In the genomic region with DNA sequence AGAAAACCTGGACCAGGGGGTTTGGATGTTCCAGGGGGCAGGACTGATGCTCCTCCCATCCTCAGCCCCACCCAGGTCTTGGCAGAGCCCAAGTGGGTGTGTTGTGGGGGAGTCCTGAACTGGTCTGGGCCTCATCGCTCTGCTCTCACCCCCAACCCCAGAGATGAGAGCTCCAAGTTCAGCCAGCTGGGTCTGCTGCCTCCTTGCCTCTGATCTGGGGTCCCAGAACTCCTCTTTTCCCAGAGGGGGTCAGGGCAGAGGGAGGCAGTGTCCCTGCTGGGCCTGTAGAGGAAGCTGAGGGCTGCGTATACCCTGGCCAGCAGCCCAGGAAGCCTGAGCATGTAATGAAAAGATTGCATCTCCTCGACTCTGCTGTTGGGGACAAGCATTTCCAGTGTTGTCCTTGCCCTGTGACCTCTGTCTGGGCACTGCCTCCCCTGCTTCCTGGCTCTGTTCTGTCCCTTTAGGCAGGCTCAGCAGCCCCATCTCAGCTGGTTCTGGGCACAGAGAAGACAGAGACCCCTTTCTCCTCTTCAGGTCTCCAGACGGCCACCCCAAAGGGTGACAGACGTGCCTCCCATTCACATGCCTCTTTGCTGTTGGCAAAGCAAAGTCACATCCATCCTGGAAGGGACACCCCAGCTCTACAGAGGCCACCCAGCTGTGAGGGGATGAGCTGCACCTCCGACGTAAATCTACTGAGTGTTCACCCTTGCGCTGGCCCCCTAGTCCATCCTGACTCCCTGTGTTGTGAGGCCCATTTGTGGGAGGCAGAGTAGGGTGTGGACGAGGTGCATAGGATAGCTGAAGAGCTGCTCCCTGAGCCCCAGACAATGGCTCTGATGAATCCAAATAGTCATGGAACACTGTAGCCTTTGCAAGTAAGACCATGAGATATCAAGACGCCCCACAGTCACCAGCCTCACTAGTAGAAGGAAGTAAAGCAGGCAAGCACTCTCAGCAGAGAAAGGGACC, we compare ENCODE assay signal across 1 cellular context.
A peak's percentile ranks its signal among the peaks of the same experiment; 100 is the strongest.
TF ChIP-seq lines count a peak whose summit lies in the region.

No MANE protein-coding gene starts in this region.

TF ChIP-seq in K562, 482 proteins besides CTCF, POLR2A, EP300 and RAD21 (continued from another document and continues in another):
- TF ChIP-seq, protein P1, sequence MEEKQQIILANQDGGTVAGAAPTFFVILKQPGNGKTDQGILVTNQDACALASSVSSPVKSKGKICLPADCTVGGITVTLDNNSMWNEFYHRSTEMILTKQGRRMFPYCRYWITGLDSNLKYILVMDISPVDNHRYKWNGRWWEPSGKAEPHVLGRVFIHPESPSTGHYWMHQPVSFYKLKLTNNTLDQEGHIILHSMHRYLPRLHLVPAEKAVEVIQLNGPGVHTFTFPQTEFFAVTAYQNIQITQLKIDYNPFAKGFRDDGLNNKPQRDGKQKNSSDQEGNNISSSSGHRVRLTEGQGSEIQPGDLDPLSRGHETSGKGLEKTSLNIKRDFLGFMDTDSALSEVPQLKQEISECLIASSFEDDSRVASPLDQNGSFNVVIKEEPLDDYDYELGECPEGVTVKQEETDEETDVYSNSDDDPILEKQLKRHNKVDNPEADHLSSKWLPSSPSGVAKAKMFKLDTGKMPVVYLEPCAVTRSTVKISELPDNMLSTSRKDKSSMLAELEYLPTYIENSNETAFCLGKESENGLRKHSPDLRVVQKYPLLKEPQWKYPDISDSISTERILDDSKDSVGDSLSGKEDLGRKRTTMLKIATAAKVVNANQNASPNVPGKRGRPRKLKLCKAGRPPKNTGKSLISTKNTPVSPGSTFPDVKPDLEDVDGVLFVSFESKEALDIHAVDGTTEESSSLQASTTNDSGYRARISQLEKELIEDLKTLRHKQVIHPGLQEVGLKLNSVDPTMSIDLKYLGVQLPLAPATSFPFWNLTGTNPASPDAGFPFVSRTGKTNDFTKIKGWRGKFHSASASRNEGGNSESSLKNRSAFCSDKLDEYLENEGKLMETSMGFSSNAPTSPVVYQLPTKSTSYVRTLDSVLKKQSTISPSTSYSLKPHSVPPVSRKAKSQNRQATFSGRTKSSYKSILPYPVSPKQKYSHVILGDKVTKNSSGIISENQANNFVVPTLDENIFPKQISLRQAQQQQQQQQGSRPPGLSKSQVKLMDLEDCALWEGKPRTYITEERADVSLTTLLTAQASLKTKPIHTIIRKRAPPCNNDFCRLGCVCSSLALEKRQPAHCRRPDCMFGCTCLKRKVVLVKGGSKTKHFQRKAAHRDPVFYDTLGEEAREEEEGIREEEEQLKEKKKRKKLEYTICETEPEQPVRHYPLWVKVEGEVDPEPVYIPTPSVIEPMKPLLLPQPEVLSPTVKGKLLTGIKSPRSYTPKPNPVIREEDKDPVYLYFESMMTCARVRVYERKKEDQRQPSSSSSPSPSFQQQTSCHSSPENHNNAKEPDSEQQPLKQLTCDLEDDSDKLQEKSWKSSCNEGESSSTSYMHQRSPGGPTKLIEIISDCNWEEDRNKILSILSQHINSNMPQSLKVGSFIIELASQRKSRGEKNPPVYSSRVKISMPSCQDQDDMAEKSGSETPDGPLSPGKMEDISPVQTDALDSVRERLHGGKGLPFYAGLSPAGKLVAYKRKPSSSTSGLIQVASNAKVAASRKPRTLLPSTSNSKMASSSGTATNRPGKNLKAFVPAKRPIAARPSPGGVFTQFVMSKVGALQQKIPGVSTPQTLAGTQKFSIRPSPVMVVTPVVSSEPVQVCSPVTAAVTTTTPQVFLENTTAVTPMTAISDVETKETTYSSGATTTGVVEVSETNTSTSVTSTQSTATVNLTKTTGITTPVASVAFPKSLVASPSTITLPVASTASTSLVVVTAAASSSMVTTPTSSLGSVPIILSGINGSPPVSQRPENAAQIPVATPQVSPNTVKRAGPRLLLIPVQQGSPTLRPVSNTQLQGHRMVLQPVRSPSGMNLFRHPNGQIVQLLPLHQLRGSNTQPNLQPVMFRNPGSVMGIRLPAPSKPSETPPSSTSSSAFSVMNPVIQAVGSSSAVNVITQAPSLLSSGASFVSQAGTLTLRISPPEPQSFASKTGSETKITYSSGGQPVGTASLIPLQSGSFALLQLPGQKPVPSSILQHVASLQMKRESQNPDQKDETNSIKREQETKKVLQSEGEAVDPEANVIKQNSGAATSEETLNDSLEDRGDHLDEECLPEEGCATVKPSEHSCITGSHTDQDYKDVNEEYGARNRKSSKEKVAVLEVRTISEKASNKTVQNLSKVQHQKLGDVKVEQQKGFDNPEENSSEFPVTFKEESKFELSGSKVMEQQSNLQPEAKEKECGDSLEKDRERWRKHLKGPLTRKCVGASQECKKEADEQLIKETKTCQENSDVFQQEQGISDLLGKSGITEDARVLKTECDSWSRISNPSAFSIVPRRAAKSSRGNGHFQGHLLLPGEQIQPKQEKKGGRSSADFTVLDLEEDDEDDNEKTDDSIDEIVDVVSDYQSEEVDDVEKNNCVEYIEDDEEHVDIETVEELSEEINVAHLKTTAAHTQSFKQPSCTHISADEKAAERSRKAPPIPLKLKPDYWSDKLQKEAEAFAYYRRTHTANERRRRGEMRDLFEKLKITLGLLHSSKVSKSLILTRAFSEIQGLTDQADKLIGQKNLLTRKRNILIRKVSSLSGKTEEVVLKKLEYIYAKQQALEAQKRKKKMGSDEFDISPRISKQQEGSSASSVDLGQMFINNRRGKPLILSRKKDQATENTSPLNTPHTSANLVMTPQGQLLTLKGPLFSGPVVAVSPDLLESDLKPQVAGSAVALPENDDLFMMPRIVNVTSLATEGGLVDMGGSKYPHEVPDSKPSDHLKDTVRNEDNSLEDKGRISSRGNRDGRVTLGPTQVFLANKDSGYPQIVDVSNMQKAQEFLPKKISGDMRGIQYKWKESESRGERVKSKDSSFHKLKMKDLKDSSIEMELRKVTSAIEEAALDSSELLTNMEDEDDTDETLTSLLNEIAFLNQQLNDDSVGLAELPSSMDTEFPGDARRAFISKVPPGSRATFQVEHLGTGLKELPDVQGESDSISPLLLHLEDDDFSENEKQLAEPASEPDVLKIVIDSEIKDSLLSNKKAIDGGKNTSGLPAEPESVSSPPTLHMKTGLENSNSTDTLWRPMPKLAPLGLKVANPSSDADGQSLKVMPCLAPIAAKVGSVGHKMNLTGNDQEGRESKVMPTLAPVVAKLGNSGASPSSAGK (IDR thresholded peaks at IDR 0.05): no peak
- no peak for TF ChIP-seq NR3C1 (CRISPR knock-in tag; IDR thresholded peaks at IDR 0.05)
- TF ChIP-seq ZBTB11 (CRISPR knock-in tag; IDR thresholded peaks at IDR 0.05): peak in 1 of 3 experiments; percentile 53; a peak in 2 of 6 replicates
- no peak for TF ChIP-seq NR2C2 (CRISPR knock-in tag; IDR thresholded peaks at IDR 0.05)
- peak; percentile 94 for TF ChIP-seq NR2C2 (tag; IDR thresholded peaks at IDR 0.05)
- TF ChIP-seq ZNF76 (CRISPR knock-in tag; IDR thresholded peaks at IDR 0.05; ENCODE audit: borderline replicate concordance): peak; percentile 77; the same call in 1 of the 2 replicates
- peak; percentile 80 for TF ChIP-seq TCF7L2 (IDR thresholded peaks at IDR 0.05; ENCODE audit: low read depth, low read length)
- no peak for TF ChIP-seq TAF9B (IDR thresholded peaks at IDR 0.05; ENCODE audit: partially characterized antibody)
- TF ChIP-seq SAFB (IDR thresholded peaks at IDR 0.05; ENCODE audit: borderline replicate concordance, low read depth, low read length): no peak
- TF ChIP-seq KAT2B (IDR thresholded peaks at IDR 0.05; ENCODE audit: low read depth, low read length): no peak
- no peak for TF ChIP-seq XRCC5 (IDR thresholded peaks at IDR 0.05; ENCODE audit: low read depth, low read length)
- TF ChIP-seq ZBTB43 (CRISPR knock-in tag; IDR thresholded peaks at IDR 0.05): no peak
- TF ChIP-seq SNIP1 (IDR thresholded peaks at IDR 0.05; ENCODE audit: low read depth): no peak
- peak; percentile 75 for TF ChIP-seq CTBP1 (IDR thresholded peaks at IDR 0.05; ENCODE audit: borderline replicate concordance)
- TF ChIP-seq PHB2 (IDR thresholded peaks at IDR 0.05; ENCODE audit: low read depth): no peak
- no peak for TF ChIP-seq SRSF9 (IDR thresholded peaks at IDR 0.05; ENCODE audit: borderline replicate concordance, low read depth, low read length)
- TF ChIP-seq DMBX1 (CRISPR knock-in tag; IDR thresholded peaks at IDR 0.05; ENCODE audit: borderline replicate concordance): peak; percentile 86
- TF ChIP-seq HNRNPK (IDR thresholded peaks at IDR 0.05; ENCODE audit: low read depth, low read length, poor library complexity, severe bottlenecking): no peak
- peak; percentile 34; the same call in 1 of the 2 replicates for TF ChIP-seq SMARCE1 (IDR thresholded peaks at IDR 0.05)
- TF ChIP-seq, protein P2, sequence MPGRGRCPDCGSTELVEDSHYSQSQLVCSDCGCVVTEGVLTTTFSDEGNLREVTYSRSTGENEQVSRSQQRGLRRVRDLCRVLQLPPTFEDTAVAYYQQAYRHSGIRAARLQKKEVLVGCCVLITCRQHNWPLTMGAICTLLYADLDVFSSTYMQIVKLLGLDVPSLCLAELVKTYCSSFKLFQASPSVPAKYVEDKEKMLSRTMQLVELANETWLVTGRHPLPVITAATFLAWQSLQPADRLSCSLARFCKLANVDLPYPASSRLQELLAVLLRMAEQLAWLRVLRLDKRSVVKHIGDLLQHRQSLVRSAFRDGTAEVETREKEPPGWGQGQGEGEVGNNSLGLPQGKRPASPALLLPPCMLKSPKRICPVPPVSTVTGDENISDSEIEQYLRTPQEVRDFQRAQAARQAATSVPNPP (IDR thresholded peaks at IDR 0.05; ENCODE audit: borderline replicate concordance, insufficient read depth, insufficient read length): no peak
- TF ChIP-seq FOXJ2 (tag; IDR thresholded peaks at IDR 0.05): peak; percentile 41; the same call in 1 of the 2 replicates
- TF ChIP-seq, protein P3, sequence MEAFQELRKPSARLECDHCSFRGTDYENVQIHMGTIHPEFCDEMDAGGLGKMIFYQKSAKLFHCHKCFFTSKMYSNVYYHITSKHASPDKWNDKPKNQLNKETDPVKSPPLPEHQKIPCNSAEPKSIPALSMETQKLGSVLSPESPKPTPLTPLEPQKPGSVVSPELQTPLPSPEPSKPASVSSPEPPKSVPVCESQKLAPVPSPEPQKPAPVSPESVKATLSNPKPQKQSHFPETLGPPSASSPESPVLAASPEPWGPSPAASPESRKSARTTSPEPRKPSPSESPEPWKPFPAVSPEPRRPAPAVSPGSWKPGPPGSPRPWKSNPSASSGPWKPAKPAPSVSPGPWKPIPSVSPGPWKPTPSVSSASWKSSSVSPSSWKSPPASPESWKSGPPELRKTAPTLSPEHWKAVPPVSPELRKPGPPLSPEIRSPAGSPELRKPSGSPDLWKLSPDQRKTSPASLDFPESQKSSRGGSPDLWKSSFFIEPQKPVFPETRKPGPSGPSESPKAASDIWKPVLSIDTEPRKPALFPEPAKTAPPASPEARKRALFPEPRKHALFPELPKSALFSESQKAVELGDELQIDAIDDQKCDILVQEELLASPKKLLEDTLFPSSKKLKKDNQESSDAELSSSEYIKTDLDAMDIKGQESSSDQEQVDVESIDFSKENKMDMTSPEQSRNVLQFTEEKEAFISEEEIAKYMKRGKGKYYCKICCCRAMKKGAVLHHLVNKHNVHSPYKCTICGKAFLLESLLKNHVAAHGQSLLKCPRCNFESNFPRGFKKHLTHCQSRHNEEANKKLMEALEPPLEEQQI (IDR thresholded peaks at IDR 0.05): no peak
- no peak for TF ChIP-seq KLF6 (CRISPR knock-in tag; IDR thresholded peaks at IDR 0.05; ENCODE audit: borderline replicate concordance)
- TF ChIP-seq SPI1 (IDR thresholded peaks at IDR 0.05; ENCODE audit: borderline replicate concordance, low read depth, low read length): no peak
- TF ChIP-seq SRF (CRISPR knock-in tag; IDR thresholded peaks at IDR 0.05): no peak
- TF ChIP-seq SRSF1 (IDR thresholded peaks at IDR 0.05; ENCODE audit: low read depth, low read length): no peak
- TF ChIP-seq, protein P4, sequence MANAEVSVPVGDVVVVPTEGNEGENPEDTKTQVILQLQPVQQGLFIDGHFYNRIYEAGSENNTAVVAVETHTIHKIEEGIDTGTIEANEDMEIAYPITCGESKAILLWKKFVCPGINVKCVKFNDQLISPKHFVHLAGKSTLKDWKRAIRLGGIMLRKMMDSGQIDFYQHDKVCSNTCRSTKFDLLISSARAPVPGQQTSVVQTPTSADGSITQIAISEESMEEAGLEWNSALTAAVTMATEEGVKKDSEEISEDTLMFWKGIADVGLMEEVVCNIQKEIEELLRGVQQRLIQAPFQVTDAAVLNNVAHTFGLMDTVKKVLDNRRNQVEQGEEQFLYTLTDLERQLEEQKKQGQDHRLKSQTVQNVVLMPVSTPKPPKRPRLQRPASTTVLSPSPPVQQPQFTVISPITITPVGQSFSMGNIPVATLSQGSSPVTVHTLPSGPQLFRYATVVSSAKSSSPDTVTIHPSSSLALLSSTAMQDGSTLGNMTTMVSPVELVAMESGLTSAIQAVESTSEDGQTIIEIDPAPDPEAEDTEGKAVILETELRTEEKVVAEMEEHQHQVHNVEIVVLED (CRISPR knock-in tag; IDR thresholded peaks at IDR 0.05): 0 out of 2 replicates have a peak, but pooled peaks have one; percentile 7
- no peak for TF ChIP-seq CSDE1 (IDR thresholded peaks at IDR 0.05)
